Comparison of ENCODE assay signal across 2 cellular contexts in genomic region chr1:176058686-176059085, GRCh38.
TF ChIP-seq lines count a peak whose summit lies in the region.

No MANE protein-coding gene starts in this region.

TF ChIP-seq in GM23338, 12 proteins besides CTCF, POLR2A, EP300 and RAD21 (continued from another document):
- TF ChIP-seq ETS1 (IDR thresholded peaks at IDR 0.05) (no peak), CREB1 (CRISPR knock-in tag; IDR thresholded peaks at IDR 0.05; ENCODE audit: low read depth) (no peak), ZNF114 (CRISPR knock-in tag; IDR thresholded peaks at IDR 0.05) (no peak), EZH2phosphoT487 (IDR thresholded peaks at IDR 0.05; ENCODE audit: unreplicated experiment) (no peak), STAT1 (IDR thresholded peaks at IDR 0.05; ENCODE audit: unreplicated experiment) (no peak), POLR2AphosphoS5 (IDR thresholded peaks at IDR 0.05; ENCODE audit: low read depth) (no peak), NANOG (IDR thresholded peaks at IDR 0.05; ENCODE audit: borderline replicate concordance) (no peak), ZNF331 (CRISPR knock-in tag; IDR thresholded peaks at IDR 0.05; ENCODE audit: low read depth) (no peak), ZNF462 (CRISPR knock-in tag; IDR thresholded peaks at IDR 0.05) (no peak), JUNB (IDR thresholded peaks at IDR 0.05; ENCODE audit: unreplicated experiment) (no peak), REST (IDR thresholded peaks at IDR 0.05; ENCODE audit: unreplicated experiment) (no peak)

TF ChIP-seq in IMR-90, 13 proteins besides CTCF, POLR2A, EP300 and RAD21 (continued from another document):
- TF ChIP-seq ELK1 (IDR thresholded peaks at IDR 0.05; ENCODE audit: borderline replicate concordance, low read depth, low read length) (no peak), SMC3 (IDR thresholded peaks at IDR 0.05; ENCODE audit: low read depth, low read length) (no peak), FOS (IDR thresholded peaks at IDR 0.05; ENCODE audit: low read depth, low read length) (no peak), MAFK (IDR thresholded peaks at IDR 0.05; ENCODE audit: low read depth, low read length) (no peak), NFE2L2 (IDR thresholded peaks at IDR 0.05; ENCODE audit: low read depth, low read length) (no peak), USF2 (IDR thresholded peaks at IDR 0.05; ENCODE audit: low read depth, low read length) (no peak), BHLHE40 (IDR thresholded peaks at IDR 0.05; ENCODE audit: low read depth, low read length) (no peak), MXI1 (IDR thresholded peaks at IDR 0.05; ENCODE audit: borderline replicate concordance, low read depth, low read length) (no peak), MAZ (IDR thresholded peaks at IDR 0.05; ENCODE audit: borderline replicate concordance, low read depth, low read length) (no peak)
